ENCODE assay signal across 27 cellular contexts in genomic region chr16:26214694-26215093, GRCh38.
DNase-seq lines count a peak whose midpoint lies in the region; ATAC-seq and TF ChIP-seq lines count a peak whose summit lies in the region.
"Had no signal": no experiment of that assay in that cellular context is flagged by ENCODE, and none has a peak within 500 bp of the region (broad histone marks: within the 10 kb centered on the region; RNA-seq: fewer than 3 reads in every experiment).

No MANE protein-coding gene starts in this region.

- TF ChIP-seq CTCF in parathyroid adenoma (IDR thresholded peaks at IDR 0.05) = no peak
- no peak for TF ChIP-seq CTCF in suprapubic skin (IDR thresholded peaks at IDR 0.05)

- no peaks in the 10 kb centered on the region for H3K4me1 ChIP-seq in parathyroid adenoma
- H3K4me1 ChIP-seq in suprapubic skin = no peaks in the 10 kb centered on the region
- H3K4me1 ChIP-seq: BE2C, HAP-1 had no signal

- H3K27ac ChIP-seq in parathyroid adenoma (no peak overlapping the region), suprapubic skin (no peak overlapping the region)
- H3K27ac ChIP-seq: 22Rv1, SK-N-MC had no signal

- H3K9me3 ChIP-seq in parathyroid adenoma (ENCODE audit: control insufficient read depth, low read length) (no peaks in the 10 kb centered on the region), suprapubic skin (no peaks in the 10 kb centered on the region)
- H3K9me3 ChIP-seq: BE2C, HAP-1 had no signal

- no peak for ATAC-seq in activated naive CD8-positive, alpha-beta T cell treated with anti-CD3 and anti-CD28 coated beads, Interleukin-2, amount 50 U/mL, for 24 hours
- ATAC-seq in stimulated activated naive CD8-positive, alpha-beta T cell treated with anti-CD3 and anti-CD28 coated beads, Interleukin-15, Interleukin-2, amounts not matched to agents 100 U/mL and 50 U/mL, for 24 hours = no peak
- ATAC-seq: Panc1 had no signal

- H3K27ac Mint-ChIP-seq in activated naive CD8-positive, alpha-beta T cell treated with anti-CD3 and anti-CD28 coated beads, Interleukin-2, amount 50 U/mL, for 24 hours = no peak overlapping the region
- H3K27ac Mint-ChIP-seq: CD14-positive monocyte; CD8-positive, alpha-beta memory T cell; HFFc6 had no signal

- H3K4me2 ChIP-seq in parathyroid adenoma (ENCODE audit: low read length) = peak overlapping the region; percentile 7

- H3K9ac ChIP-seq in parathyroid adenoma = no peak overlapping the region

- H3K79me2 ChIP-seq in parathyroid adenoma = no peaks in the 10 kb centered on the region

- H3K27me3 ChIP-seq in parathyroid adenoma (ENCODE audit: control insufficient read depth, insufficient read depth, low read length) (no peaks in the 10 kb centered on the region), suprapubic skin (no peaks in the 10 kb centered on the region)
- H3K27me3 ChIP-seq: BE2C had no signal

- TF ChIP-seq EP300 in suprapubic skin (IDR thresholded peaks at IDR 0.05) = no peak

- H3K36me3 Mint-ChIP-seq in activated naive CD8-positive, alpha-beta T cell treated with anti-CD3 and anti-CD28 coated beads, Interleukin-2, amount 50 U/mL, for 24 hours (ENCODE audit: low read depth) = no peaks in the 10 kb centered on the region
- H3K36me3 Mint-ChIP-seq: CD14-positive monocyte; CD8-positive, alpha-beta memory T cell had no signal

- no peaks in the 10 kb centered on the region for H3K36me3 ChIP-seq in parathyroid adenoma (ENCODE audit: control insufficient read depth, insufficient read depth, low read length)
- H3K36me3 ChIP-seq in suprapubic skin = no peaks in the 10 kb centered on the region
- H3K36me3 ChIP-seq: BE2C, HAP-1 had no signal

- no peaks in the 10 kb centered on the region for H3K9me3 Mint-ChIP-seq in activated naive CD8-positive, alpha-beta T cell treated with anti-CD3 and anti-CD28 coated beads, Interleukin-2, amount 50 U/mL, for 24 hours

- DNase-seq in NCI-H526 (lab: John Stamatoyannopoulos, UW) (peak; percentile 2 to 14), NCI-H526 treated with DMSO at 0.1 percent for 48 hours (lab: John Stamatoyannopoulos, UW) (no peak), kidney tubule cell (ENCODE audit: low spot score) (peak; percentile 10), NCI-H1048 (lab: John Stamatoyannopoulos, UW) (no peak), suprapubic skin (ENCODE audit: low spot score in 2 of 2) (no peak)
- DNase-seq in activated naive CD8-positive, alpha-beta T cell treated with anti-CD3 and anti-CD28 coated beads, Interleukin-2, amount 50 U/mL, for 24 hours = no peak
- no peak for DNase-seq in stimulated activated naive CD8-positive, alpha-beta T cell treated with anti-CD3 and anti-CD28 coated beads, Interleukin-15, Interleukin-2, amounts not matched to agents 100 U/mL and 50 U/mL, for 24 hours
- DNase-seq: BE2C; Calu3; CD8-positive, alpha-beta memory T cell; DMS79 treated with DMSO at 0.1 percent for 48 hours; HFFc6; IMR-90; KG1; NCI-H1092; NCI-H1436 treated with DMSO at 0.1 percent for 48 hours; NCI-H187 treated with DMSO at 0.1 percent for 48 hours; NCI-H2107; NCI-H524; NCI-H82; SIG-M5 had no signal

- no peaks in the 10 kb centered on the region for H3K4me1 Mint-ChIP-seq in activated naive CD8-positive, alpha-beta T cell treated with anti-CD3 and anti-CD28 coated beads, Interleukin-2, amount 50 U/mL, for 24 hours
- H3K4me1 Mint-ChIP-seq: CD14-positive monocyte; CD8-positive, alpha-beta memory T cell had no signal

- 28% methylated on average over 7 of the region's 7 CpGs for WGBS in suprapubic skin

- TF ChIP-seq POLR2A in suprapubic skin (IDR thresholded peaks at IDR 0.05) = no peak

- H3K4me3 Mint-ChIP-seq in activated naive CD8-positive, alpha-beta T cell treated with anti-CD3 and anti-CD28 coated beads, Interleukin-2, amount 50 U/mL, for 24 hours = no peak overlapping the region
- H3K4me3 Mint-ChIP-seq: CD14-positive monocyte; CD8-positive, alpha-beta memory T cell; HFFc6 had no signal

- peak overlapping the region; percentile 23 for H3K4me3 ChIP-seq in parathyroid adenoma (ENCODE audit: low read depth, low read length)
- H3K4me3 ChIP-seq in suprapubic skin = no peak overlapping the region
- H3K4me3 ChIP-seq: HAP-1, SK-N-MC had no signal

- no peak overlapping the region for H2AFZ ChIP-seq in parathyroid adenoma

- peaks cover 11% of the 10 kb centered on the region for H3K27me3 Mint-ChIP-seq in activated naive CD8-positive, alpha-beta T cell treated with anti-CD3 and anti-CD28 coated beads, Interleukin-2, amount 50 U/mL, for 24 hours

Comparison
In these comparisons a context has a peak if more than half of its experiments do, and no peak if none do; other contexts are left out.
1. DNase-seq: peak in NCI-H526 (2 of 2) and kidney tubule cell (single experiment); none in NCI-H526 treated with DMSO at 0.1 percent for 48 hours (single experiment), activated naive CD8-positive, alpha-beta T cell treated with anti-CD3 and anti-CD28 coated beads, Interleukin-2, amount 50 U/mL, for 24 hours (single experiment), NCI-H1048 (single experiment), stimulated activated naive CD8-positive, alpha-beta T cell treated with anti-CD3 and anti-CD28 coated beads, Interleukin-15, Interleukin-2, amounts not matched to agents 100 U/mL and 50 U/mL, for 24 hours (single experiment) and suprapubic skin (0 of 2).